ENCODE assay signal across 15 cellular contexts in the genomic region with DNA sequence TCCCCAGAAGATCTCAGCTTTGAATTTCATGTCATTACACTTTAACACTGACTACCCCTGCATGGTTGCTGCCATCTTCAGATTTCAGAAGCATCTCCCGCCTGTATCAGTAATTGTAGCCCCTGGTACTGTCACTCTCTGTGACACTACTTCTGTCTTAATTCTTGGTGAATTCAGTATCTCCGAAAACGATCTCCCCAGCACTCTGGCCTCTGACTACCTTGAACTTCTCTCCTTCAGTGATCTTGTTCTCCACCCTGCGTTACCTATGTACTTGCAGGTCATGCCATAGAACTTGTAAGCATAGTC. TPM values are rescaled to one million over a fixed set of nuclear protein-coding genes. Genes with fewer than 3 reads are reported as not detected.
A peak's percentile ranks its signal among the peaks of the same experiment; 100 is the strongest.
DNase-seq lines count a peak whose midpoint lies in the region; ATAC-seq and TF ChIP-seq lines count a peak whose summit lies in the region.
"Had no signal": no experiment of that assay in that cellular context is flagged by ENCODE, and none has a peak within 500 bp of the region (broad histone marks: within the 10 kb centered on the region; RNA-seq: fewer than 3 reads in every experiment).

No MANE protein-coding gene starts in this region.

- no TSS peak for BruUV-seq in HCT116 (replicated peaks; lab: Mats Ljungman, UMichigan)

- RAD21 ChIA-PET in HCT116 (lab: Charles Lee; ENCODE audit: low non-redundant PET in 1 of 2, low total read pairs in 2 of 2, uncharacterized antibody in 2 of 2, unreplicated experiment in 2 of 2) = interaction anchor here (0.7 to 2.5 kb wide), 9 partner anchors 153 to 359 kb away, joined by 3 to 17 read pairs (median 5); a partner anchor contains a TSS

- H3K4me1 ChIP-seq in HCT116 (ENCODE audit: control insufficient read depth in 1 of 2, insufficient read depth in 2 of 2, low read length in 2 of 2) (peaks cover 0 to 2% of the 10 kb centered on the region in 2 experiments; a peak in 1 of 4 replicates), mesendoderm (ENCODE audit: control insufficient read depth, low read depth, low read length) (no peaks in the 10 kb centered on the region)

- no peak overlapping the region for H4K8ac ChIP-seq in mesendoderm (ENCODE audit: low read depth, low read length)

- no peak overlapping the region for H2AFZ ChIP-seq in HCT116 (ENCODE audit: low read depth, low read length, poor library complexity, severe bottlenecking)
- H2AFZ ChIP-seq in neural cell (ENCODE audit: low read depth, low read length) = no peak overlapping the region

- H3K56ac ChIP-seq in mesendoderm (ENCODE audit: low read length) = no peak overlapping the region

- CTCF ChIA-PET in HCT116 (lab: Charles Lee) = interaction anchor here (0.7 to 6.0 kb wide), 16 partner anchors 9 to 374 kb away, joined by 3 to 74 read pairs (median 7); a partner anchor contains a TSS

- H2BK15ac ChIP-seq in mesendoderm (replicated peaks; ENCODE audit: low read depth) = no peak overlapping the region

- no peaks in the 10 kb centered on the region for H4K20me1 ChIP-seq in HCT116 (ENCODE audit: insufficient read depth)
- no peaks in the 10 kb centered on the region for H4K20me1 ChIP-seq in neural cell (ENCODE audit: insufficient read depth)

- H3K9ac ChIP-seq in HCT116 (ENCODE audit: low read length) = no peak overlapping the region
- H3K9ac ChIP-seq in neural cell (ENCODE audit: low read length) = no peak overlapping the region
- H3K9ac ChIP-seq in mesendoderm (ENCODE audit: low read length) = no peak overlapping the region

- H3K9me2 ChIP-seq in HCT116 (ENCODE audit: insufficient read depth) = no peaks in the 10 kb centered on the region
- no peaks in the 10 kb centered on the region for H3K9me2 ChIP-seq in neural cell (ENCODE audit: insufficient read depth, low read length)

- H3K4me2 ChIP-seq in HCT116 (ENCODE audit: low read length) (no peak overlapping the region), neural cell (ENCODE audit: low read length) (no peak overlapping the region), mesendoderm (ENCODE audit: low read length) (no peak overlapping the region)

- intact Hi-C loops in HCT116 (cut with micrococcal nuclease) = loop anchor here (1.0 to 10.0 kb wide), 5 partner anchors 157 to 1317 kb away; a partner anchor contains a TSS

- no peak for TF ChIP-seq EP300 in neural cell (conservative IDR thresholded peaks at IDR 0.05; ENCODE audit: poor library complexity, severe bottlenecking)

- H3K4me3 ChIP-seq in HCT116 (replicated peaks in 1 of 2; ENCODE audit: low read depth in 1 of 2, low read length in 2 of 2) (no peak overlapping the region), neural cell (ENCODE audit: low read length) (no peak overlapping the region), mesendoderm (ENCODE audit: low read length) (no peak overlapping the region)
- H3K4me3 ChIP-seq: skin epidermis had no signal

- no peak overlapping the region for H2BK5ac ChIP-seq in mesendoderm (ENCODE audit: low read length)

- no peaks in the 10 kb centered on the region for H3K79me1 ChIP-seq in mesendoderm (ENCODE audit: low read length)

- POLR2A ChIA-PET in HCT116 (lab: Charles Lee) = no interaction called here

- ATAC-seq in GM19035 (IDR thresholded peaks at IDR 0.05; ENCODE audit: unreplicated experiment) = peak; percentile 11
- ATAC-seq in HCT116 = peak; percentile 38; the same call in 1 of the 2 replicates

- DNase-seq in HCT116 (ENCODE audit: low read depth, low spot score) = no peak
- DNase-seq in OCI-M1 (lab: John Stamatoyannopoulos, UW) = peak; percentile 44
- no peak for DNase-seq in NCI-H748 treated with DMSO at 0.1 percent for 48 hours (lab: John Stamatoyannopoulos, UW)
- DNase-seq in stimulated activated CD4-positive, alpha-beta T cell treated with anti-CD3 and anti-CD28 coated beads, Interleukin-4, amount 100 ng/mL, for 24 hours = no peak
- no peak for DNase-seq in mesendoderm
- DNase-seq: activated effector memory CD4-positive, alpha-beta T cell treated with anti-CD3 and anti-CD28 coated beads, Interleukin-2, amount 50 U/mL, for 16 hours; GF-D8; islet precursor cell; NCI-H2171; NCI-H774; stimulated activated CD4-positive, alpha-beta T cell treated with anti-CD3 and anti-CD28 coated beads, Interleukin-4, amount 100 ng/mL, for 1 hour had no signal

- H3K4ac ChIP-seq in mesendoderm (ENCODE audit: low read depth, low read length) = no peak overlapping the region

- no peak overlapping the region for H4K5ac ChIP-seq in mesendoderm (ENCODE audit: low read length)

- H3K27ac ChIP-seq in HCT116 (ENCODE audit: low read depth, low read length) (no peak overlapping the region), neural cell (ENCODE audit: low read length) (no peak overlapping the region), mesendoderm (ENCODE audit: low read depth, low read length) (no peak overlapping the region)
- H3K27ac ChIP-seq: skin epidermis, WERI-Rb-1 had no signal

- TF ChIP-seq CTCF in HCT116 (IDR thresholded peaks at IDR 0.05 in 2 of 3, conservative IDR thresholded peaks at IDR 0.05 in 1 of 3; ENCODE audit: borderline replicate concordance in 1 of 3, insufficient read depth in 1 of 3, low read depth in 2 of 3, low read length in 2 of 3) (no peak), neural cell (IDR thresholded peaks at IDR 0.05; ENCODE audit: poor library complexity, severe bottlenecking) (peak; percentile 40)

- TF ChIP-seq POLR2A in HCT116 (IDR thresholded peaks at IDR 0.05; ENCODE audit: borderline replicate concordance, extremely low read depth, insufficient read depth, insufficient read length) = no peak

- no peak overlapping the region for H2AK5ac ChIP-seq in mesendoderm (ENCODE audit: low read length)

- H3K79me2 ChIP-seq in HCT116 (ENCODE audit: insufficient read depth, low read length) (no peaks in the 10 kb centered on the region), neural cell (replicated peaks; ENCODE audit: insufficient read depth, low read length) (no peaks in the 10 kb centered on the region), mesendoderm (ENCODE audit: control insufficient read depth, insufficient read depth, low read length) (no peaks in the 10 kb centered on the region)

- H2BK120ac ChIP-seq in mesendoderm (ENCODE audit: low read depth, low read length) = no peak overlapping the region

- H3K23ac ChIP-seq in mesendoderm (ENCODE audit: low read length) = no peak overlapping the region

- WGBS in mesendoderm (ENCODE audit: extremely low coverage, insufficient coverage, low lambda C conversion rate) = no CpG with 5 or more reads among the region's 4 CpGs

- H3K36me3 ChIP-seq in HCT116 (ENCODE audit: control insufficient read depth in 1 of 2, insufficient read depth in 2 of 2, low read length in 2 of 2) (no peaks in the 10 kb centered on the region), neural cell (ENCODE audit: insufficient read depth, low read length) (no peaks in the 10 kb centered on the region), mesendoderm (ENCODE audit: control insufficient read depth, insufficient read depth, low read length) (no peaks in the 10 kb centered on the region)
- H3K36me3 ChIP-seq: WERI-Rb-1 had no signal

- no peaks in the 10 kb centered on the region for H3F3A ChIP-seq in neural cell (ENCODE audit: insufficient read depth, low read length, poor library complexity, severe bottlenecking)

- TF ChIP-seq RAD21 in HCT116 (IDR thresholded peaks at IDR 0.05; ENCODE audit: low read depth) (no peak), neural cell (conservative IDR thresholded peaks at IDR 0.05) (no peak)

- H3K9me3 ChIP-seq in HCT116 (ENCODE audit: control insufficient read depth in 1 of 2, insufficient read depth in 1 of 2, low read depth in 1 of 2, low read length in 2 of 2) (no peaks in the 10 kb centered on the region), neural cell (ENCODE audit: low read length) (no peaks in the 10 kb centered on the region)

- H3K18ac ChIP-seq in mesendoderm (ENCODE audit: low read length) = no peak overlapping the region

- H3K27me3 ChIP-seq in HCT116 (ENCODE audit: insufficient read depth, low read length) = no peaks in the 10 kb centered on the region
- no peaks in the 10 kb centered on the region for H3K27me3 ChIP-seq in neural cell (ENCODE audit: insufficient read depth, low read depth, low read length)
- H3K27me3 ChIP-seq in mesendoderm (ENCODE audit: insufficient read depth, low read length, poor library complexity) = no peaks in the 10 kb centered on the region

TF ChIP-seq in HCT116, 20 proteins besides CTCF, POLR2A, EP300 and RAD21 (continues in another document):
- TF ChIP-seq SIN3A (IDR thresholded peaks at IDR 0.05; ENCODE audit: low read depth) (no peak), ELF1 (IDR thresholded peaks at IDR 0.05; ENCODE audit: borderline replicate concordance, low read depth) (no peak), YY1 (IDR thresholded peaks at IDR 0.05; ENCODE audit: extremely low read depth, insufficient replicate concordance, low read depth, low read length) (no peak), TCF7L2 (IDR thresholded peaks at IDR 0.05; ENCODE audit: borderline replicate concordance, extremely low read depth, insufficient read depth, insufficient read length) (no peak), JUND (IDR thresholded peaks at IDR 0.05) (no peak), SRF (IDR thresholded peaks at IDR 0.05; ENCODE audit: low read depth) (no peak)

TF ChIP-seq in neural cell, 6 proteins besides CTCF, POLR2A, EP300 and RAD21 (continues in another document):
- TF ChIP-seq POLR2AphosphoS5 (IDR thresholded peaks at IDR 0.05) = no peak
- TF ChIP-seq SMC3 (conservative IDR thresholded peaks at IDR 0.05; ENCODE audit: poor library complexity) = peak; percentile 46

RNA-seq across cellular contexts. Expression of a gene that starts 53.8 kb away (rescaled TPM):
- 0.44 TPM for total RNA-seq in HCT116 (2021; ENCODE audit: unreplicated experiment)
- polyA plus RNA-seq in HCT116 (2012) = 0.47 and 0.56 TPM in 2 replicates
- not detected in 2 replicates for polyA plus RNA-seq in neural cell
- not detected in 2 replicates for polyA minus RNA-seq in neural cell
- polyA plus RNA-seq in mesendoderm (2013, experiment 1 of 2) = 19.2 TPM
- 19.5 TPM for polyA plus RNA-seq in mesendoderm (2013, experiment 2 of 2)
